In the genomic region with DNA sequence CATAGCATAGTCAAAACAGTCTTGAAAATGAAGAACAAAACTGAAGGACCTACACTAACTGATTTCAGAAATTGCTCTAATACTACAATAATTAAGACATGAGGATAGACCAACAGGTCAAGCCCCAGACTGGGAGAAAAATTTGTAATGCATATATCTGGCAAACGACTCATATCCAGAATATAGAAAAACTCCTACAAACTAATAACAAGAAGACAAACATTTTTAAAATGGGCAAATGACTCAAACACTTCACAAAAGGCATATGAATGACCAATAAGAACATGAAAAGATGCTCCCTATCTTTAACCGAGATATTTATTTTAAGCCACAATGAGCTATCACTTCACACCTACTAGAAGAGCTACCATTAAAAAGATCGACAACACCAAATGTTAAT, we compare ENCODE assay signal across 11 cellular contexts. TPM values are rescaled to one million over a fixed set of nuclear protein-coding genes. Genes with fewer than 3 reads are reported as not detected.
DNase-seq lines count a peak whose midpoint lies in the region; ATAC-seq and TF ChIP-seq lines count a peak whose summit lies in the region.
"Had no signal": no experiment of that assay in that cellular context is flagged by ENCODE, and none has a peak within 500 bp of the region (broad histone marks: within the 10 kb centered on the region; RNA-seq: fewer than 3 reads in every experiment).

No MANE protein-coding gene starts in this region.

- DNase-seq in left colon (no peak), NOMO-1 treated with dmso at 0.1 percent for 144 hours (lab: John Stamatoyannopoulos, UW; ENCODE audit: unreplicated experiment) (no peak), GM10266 (ENCODE audit: extremely low spot score) (no peak), mesenteric fat pad (ENCODE audit: low spot score) (no peak)
- DNase-seq: body of pancreas, NCI-H2107, substantia nigra had no signal

- intact Hi-C loops in left colon (cut with DNase I, micrococcal nuclease) = no loop called here

- ATAC-seq in GM18517 (IDR thresholded peaks at IDR 0.05; ENCODE audit: unreplicated experiment) (peak; percentile 73), GM19468 (IDR thresholded peaks at IDR 0.05; ENCODE audit: extremely low read depth, unreplicated experiment) (peak; percentile 34), HG02870 (IDR thresholded peaks at IDR 0.05; ENCODE audit: unreplicated experiment) (peak; percentile 77), HG03565 (IDR thresholded peaks at IDR 0.05; ENCODE audit: unreplicated experiment) (peak; percentile 58), left colon (no peak)
- ATAC-seq: body of pancreas had no signal

- no peak for TF ChIP-seq CTCF in GM10266 (IDR thresholded peaks at IDR 0.05; ENCODE audit: control insufficient read depth, insufficient read depth, low read depth, missing control alignments)

RNA-seq across cellular contexts. Expression of a gene that starts 14.2 kb away (rescaled TPM):
- total RNA-seq in left colon (10 to 100 TPM; 16.8 to 19.7 TPM), mesenteric fat pad (22.0 TPM)

RNA-seq across cellular contexts. Expression of a gene that starts 22.0 kb away (rescaled TPM):
- total RNA-seq in left colon (10 to 100 TPM; 12.2 TPM), mesenteric fat pad (12.8 TPM)
